In genomic region chr19:48190288-48191284, GRCh38 we compare ENCODE assay signal across 8 cellular contexts. TPM values are rescaled to one million over a fixed set of nuclear protein-coding genes. Genes with fewer than 3 reads are reported as not detected.
DNase-seq lines count a peak whose midpoint lies in the region; ATAC-seq, FAIRE-seq and TF ChIP-seq lines count a peak whose summit lies in the region.

No MANE protein-coding gene starts in this region.

- no peak for FAIRE-seq in A549 (lab: Jason Lieb, UNC)
- FAIRE-seq in bronchial epithelial cell (lab: Jason Lieb, UNC), result no peak

- no peak for TF ChIP-seq POLR2A in A549 (IDR thresholded peaks at IDR 0.05; ENCODE audit: low read length)

- H3K36me3 ChIP-seq in HUES48 (ENCODE audit: control insufficient read depth, insufficient read depth, low read length), result no peaks in the 10 kb centered on the region; the same call in 1 of the 2 replicates
- peaks cover 2% of the 10 kb centered on the region for H3K36me3 ChIP-seq in bronchial epithelial cell (ENCODE audit: control insufficient read depth, insufficient read depth, low read length)

- TF ChIP-seq RAD21 in A549 (conservative IDR thresholded peaks at IDR 0.05 in 1 of 2, IDR thresholded peaks at IDR 0.05 in 1 of 2), result no peak

- no peaks in the 10 kb centered on the region for H3K9me3 Mint-ChIP-seq in T-cell

- H3K9me3 ChIP-seq in A549 (no peaks in the 10 kb centered on the region), HUES48 (ENCODE audit: control insufficient read depth, insufficient read depth, low read length) (no peaks in the 10 kb centered on the region)

- 81% methylated on average over 16 of the region's 16 CpGs for WGBS in A549 (ENCODE audit: missing lambda C conversion rate)

- POLR2A ChIA-PET in A549 (lab: Yijun Ruan, JAX), result interaction anchor here (2.6 kb wide), 1 partner anchor 13 kb away, joined by 13 read pairs; no protein-coding TSS in a partner anchor
- POLR2A ChIA-PET in T-cell (lab: Charles Lee), result no interaction called here

- DNase-seq in A549 (ENCODE audit: low read depth in 1 of 2, low spot score in 1 of 2) (peak in 1 of 2 experiments; percentile 64), T-cell (peak in 26 of 34 experiments; percentile 30 to 74 (median 50)), bronchial epithelial cell (ENCODE audit: low read depth) (peak; percentile 87), middle frontal gyrus (ENCODE audit: extremely low spot score, low spot score) (peak; percentile 78), GM19240 (ENCODE audit: insufficient read length, low spot score) (no peak)

- no peaks in the 10 kb centered on the region for H3K27me3 Mint-ChIP-seq in T-cell

- peak overlapping the region in 1 of 2 donors; percentile 39 for H3K27ac Mint-ChIP-seq in T-cell

- H3K27ac ChIP-seq in A549 (no peak overlapping the region), HUES48 (ENCODE audit: low read depth, low read length) (peak overlapping the region; percentile 52)

- H3K4me1 ChIP-seq in A549 (0 out of 3 replicates have a peak, but pooled peaks cover 2% of the 10 kb centered on the region), HUES48 (ENCODE audit: control insufficient read depth, insufficient read depth, low read length) (peaks cover 3% of the 10 kb centered on the region; the same call in 1 of the 2 replicates)

- no peak overlapping the region for H3K4me3 Mint-ChIP-seq in T-cell

- H3K4me2 ChIP-seq in A549, result no peak overlapping the region

- peaks cover 16% of the 10 kb centered on the region for H3K36me3 Mint-ChIP-seq in T-cell

- H3K9ac ChIP-seq in HUES48 (ENCODE audit: low read depth, low read length), result no peak overlapping the region

- no peak overlapping the region for H3K4me3 ChIP-seq in A549
- peak overlapping the region; percentile 28; the same call in 1 of the 2 replicates for H3K4me3 ChIP-seq in HUES48 (ENCODE audit: low read depth, low read length)
- no peak overlapping the region for H3K4me3 ChIP-seq in bronchial epithelial cell (ENCODE audit: low read depth, low read length)

- ATAC-seq in A549, result peak in 1 of 2 experiments; percentile 30; a peak in 3 of 6 replicates
- peak; percentile 70 to 94 (median 82) for ATAC-seq in T-cell (replicated peaks in 1 of 4)
- ATAC-seq in GM18858 (IDR thresholded peaks at IDR 0.05; ENCODE audit: unreplicated experiment), result no peak
- ATAC-seq in GM19035 (IDR thresholded peaks at IDR 0.05; ENCODE audit: unreplicated experiment), result no peak

- TF ChIP-seq CTCF in A549 (IDR thresholded peaks at IDR 0.05) (no peak), bronchial epithelial cell (IDR thresholded peaks at IDR 0.05; ENCODE audit: insufficient read depth, low read length, severe bottlenecking) (peak; percentile 43)

- peaks cover 7 to 14% (median 10%) of the 10 kb centered on the region in 3 donors for H3K4me1 Mint-ChIP-seq in T-cell

- CTCF ChIA-PET in A549 (lab: Yijun Ruan, JAX) (interaction anchor here (1.0 to 2.3 kb wide), 8 partner anchors 10 to 227 kb away, joined by 3 to 8 read pairs (median 4); no protein-coding TSS in a partner anchor), T-cell (lab: Charles Lee) (interaction anchor here in 1 of 2 donors (1.1 kb wide), 1 partner anchor 14 kb away, joined by 3 read pairs; no protein-coding TSS in a partner anchor)

- TF ChIP-seq EP300 in A549 (IDR thresholded peaks at IDR 0.05), result no peak

- no peaks in the 10 kb centered on the region for H3K27me3 ChIP-seq in HUES48 (ENCODE audit: control insufficient read depth, insufficient read depth, low read length)
- no peaks in the 10 kb centered on the region for H3K27me3 ChIP-seq in bronchial epithelial cell (ENCODE audit: control insufficient read depth, insufficient read depth, low read length)

TF ChIP-seq in A549, 52 proteins besides CTCF, POLR2A, EP300 and RAD21:
- TF ChIP-seq FOSB (CRISPR knock-in tag; IDR thresholded peaks at IDR 0.05), result no peak
- no peak for TF ChIP-seq RNF2 (IDR thresholded peaks at IDR 0.05; ENCODE audit: borderline replicate concordance, low read depth)
- no peak for TF ChIP-seq NR3C1 (IDR thresholded peaks at IDR 0.05)
- TF ChIP-seq, protein P1, sequence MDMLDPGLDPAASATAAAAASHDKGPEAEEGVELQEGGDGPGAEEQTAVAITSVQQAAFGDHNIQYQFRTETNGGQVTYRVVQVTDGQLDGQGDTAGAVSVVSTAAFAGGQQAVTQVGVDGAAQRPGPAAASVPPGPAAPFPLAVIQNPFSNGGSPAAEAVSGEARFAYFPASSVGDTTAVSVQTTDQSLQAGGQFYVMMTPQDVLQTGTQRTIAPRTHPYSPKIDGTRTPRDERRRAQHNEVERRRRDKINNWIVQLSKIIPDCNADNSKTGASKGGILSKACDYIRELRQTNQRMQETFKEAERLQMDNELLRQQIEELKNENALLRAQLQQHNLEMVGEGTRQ (IDR thresholded peaks at IDR 0.05), result peak; percentile 64
- TF ChIP-seq TP53 (CRISPR knock-in tag; IDR thresholded peaks at IDR 0.05), result no peak

RNA-seq across cellular contexts. Expression of gene ZSWIM9, which starts 20.1 kb away (rescaled TPM):
- 0.97 and 1.2 TPM in 2 replicates for polyA plus RNA-seq in A549 (2011; rRNA removed)
- polyA plus RNA-seq in A549 (2012; cell fraction: cytosol; rRNA removed), result 3.2 and 4.0 TPM in 2 replicates
- polyA plus RNA-seq in A549 (2012; cell fraction: nucleus; rRNA removed), result 2.7 and 6.6 TPM in 2 replicates
- polyA plus RNA-seq in A549 (2017; fragmentation: RNase III; extraction: RNeasy Plus Mini Kit Qiagen cat#74134 plus additional on column Dnase treatment), result 11.7 to 15.9 TPM (median 13.4 TPM) in 3 replicates
- 0.33 and 0.39 TPM in 2 replicates for polyA minus RNA-seq in A549 (2011; rRNA and poly(A)+ RNA removed)
- 10 to 100 TPM in 3 of 5 donors, 1 to 10 TPM in 2; 5.4 to 14.7 (median 11.6) TPM for total RNA-seq in T-cell
- 1.3 and 1.5 TPM in 2 replicates for total RNA-seq in bronchial epithelial cell

RNA-seq across cellular contexts. Expression of gene LIG1, which starts 20.4 kb away (rescaled TPM):
- 41.2 and 54.9 TPM in 2 replicates for polyA plus RNA-seq in A549 (2011; rRNA removed)
- 101 and 103 TPM in 2 replicates for polyA plus RNA-seq in A549 (2012; cell fraction: cytosol; rRNA removed)
- polyA plus RNA-seq in A549 (2012; cell fraction: nucleus; rRNA removed), result 334 and 347 TPM in 2 replicates
- polyA plus RNA-seq in A549 (2017; fragmentation: RNase III; extraction: RNeasy Plus Mini Kit Qiagen cat#74134 plus additional on column Dnase treatment), result 88.8 to 106 TPM (median 101 TPM) in 3 replicates
- polyA minus RNA-seq in A549 (2011; rRNA and poly(A)+ RNA removed), result 69.2 and 70.1 TPM in 2 replicates
- total RNA-seq in T-cell, result 100 to 1,000 TPM in 3 of 5 donors, 10 to 100 TPM in 2; 58.7 to 127 (median 112) TPM
- 4.5 and 5.8 TPM in 2 replicates for total RNA-seq in bronchial epithelial cell

Comparison
In these comparisons a context has a peak if more than half of its experiments do, and no peak if none do; other contexts are left out.
1. ATAC-seq: peak in T-cell (4 of 4); none in GM18858 (single experiment) and GM19035 (single experiment).